25 cellular contexts compared by ENCODE assay signal in the genomic region with DNA sequence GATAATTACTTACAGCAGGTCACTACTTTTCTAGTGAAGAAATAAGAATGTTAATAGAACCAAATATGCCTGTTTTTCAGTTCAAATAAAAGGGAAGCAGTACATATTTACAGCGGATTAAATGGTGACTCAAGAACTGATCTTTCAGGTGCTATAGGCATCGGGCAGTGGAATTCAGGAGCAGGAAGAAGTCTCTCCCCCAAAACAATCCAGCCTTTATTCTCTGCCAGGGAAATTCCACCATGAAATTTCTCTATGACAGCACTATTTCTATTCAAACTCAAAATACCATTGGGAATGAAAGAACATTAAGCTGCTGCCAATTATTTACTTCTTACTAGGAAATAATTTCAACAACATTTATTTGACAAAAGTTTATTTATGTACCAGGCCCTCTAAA.
"Had no signal": no experiment of that assay in that cellular context is flagged by ENCODE, and none has a peak within 500 bp of the region (broad histone marks: within the 10 kb centered on the region; RNA-seq: fewer than 3 reads in every experiment).

No MANE protein-coding gene starts in this region.

- H3K4me2 ChIP-seq: smooth muscle cell had no signal

- H3K27me3 ChIP-seq: cardiac muscle cell, sigmoid colon, testis, vagina had no signal

- H3K27ac ChIP-seq: cardiac muscle cell, sigmoid colon, testis, vagina had no signal

- H3K4me1 ChIP-seq: sigmoid colon, testis, vagina had no signal

- DNase-seq: activated CD4-positive, alpha-beta T cell treated with anti-CD3 and anti-CD28 coated beads, Interleukin-2, amount 50 U/mL, for 4 hours; activated effector memory CD4-positive, alpha-beta T cell treated with Interleukin-2 at 50 U/mL for 16 hours; activated naive CD4-positive, alpha-beta T cell treated with anti-CD3 and anti-CD28 coated beads for 36 hours; activated naive CD8-positive, alpha-beta T cell treated with anti-CD3 and anti-CD28 coated beads, Interleukin-2, amount 10 ng/mL, durations not matched to agents 7 days and 5 days; activated T-cell treated with anti-CD3 and anti-CD28 coated beads, Interleukin-2, amount 50 U/mL, for 72 hours; amniotic stem cell; effector CD4-positive, alpha-beta T cell; foreskin fibroblast; glutamatergic neuron; mesendoderm; mucosa of descending colon; occipital lobe; posterior cingulate gyrus; sigmoid colon; stimulated activated CD4-positive, alpha-beta T cell treated with anti-CD3 and anti-CD28 coated beads, Interleukin-2, amount 100 ng/mL, for 48 hours; stimulated activated CD8-positive, alpha-beta memory T cell treated with anti-CD3 and anti-CD28 coated beads, Interleukin-4, amount 100 ng/mL, for 48 hours; stimulated activated naive B cell treated with anti-CD40 and anti-IgM and Interleukin-4, amounts not matched to agents 10 μg/mL and 1 μg/mL and 100 μg/mL, for 72 hours; T-helper 1 cell; testis had no signal

- H3K4me3 Mint-ChIP-seq: activated naive CD4-positive, alpha-beta T cell treated with anti-CD3 and anti-CD28 coated beads for 36 hours; activated naive CD8-positive, alpha-beta T cell treated with anti-CD3 and anti-CD28 coated beads, Interleukin-2, amount 10 ng/mL, durations not matched to agents 7 days and 5 days; activated T-cell treated with anti-CD3 and anti-CD28 coated beads, Interleukin-2, amount 50 U/mL, for 72 hours; neural crest cell; stimulated activated naive B cell treated with anti-CD40 and anti-IgM and Interleukin-4, amounts not matched to agents 10 μg/mL and 1 μg/mL and 100 μg/mL, for 72 hours; type B pancreatic cell; WTC11 had no signal

- H3K36me3 ChIP-seq: cardiac muscle cell, sigmoid colon, vagina had no signal

- H3K27me3 Mint-ChIP-seq: type B pancreatic cell had no signal

- H3K4me3 ChIP-seq: cardiac muscle cell, mucosa of descending colon, sigmoid colon, smooth muscle cell, testis, vagina had no signal

- H3K36me3 Mint-ChIP-seq: activated naive CD8-positive, alpha-beta T cell treated with anti-CD3 and anti-CD28 coated beads, Interleukin-2, amount 10 ng/mL, durations not matched to agents 7 days and 5 days; stimulated activated naive B cell treated with anti-CD40 and anti-IgM and Interleukin-4, amounts not matched to agents 10 μg/mL and 1 μg/mL and 100 μg/mL, for 72 hours; WTC11 had no signal

- H3K9me3 Mint-ChIP-seq: activated naive CD4-positive, alpha-beta T cell treated with anti-CD3 and anti-CD28 coated beads for 36 hours; activated naive CD8-positive, alpha-beta T cell treated with anti-CD3 and anti-CD28 coated beads, Interleukin-2, amount 10 ng/mL, durations not matched to agents 7 days and 5 days; stimulated activated naive B cell treated with anti-CD40 and anti-IgM and Interleukin-4, amounts not matched to agents 10 μg/mL and 1 μg/mL and 100 μg/mL, for 72 hours had no signal

- H3K9me3 ChIP-seq: mucosa of descending colon, sigmoid colon, testis, vagina had no signal

- H3K4me1 Mint-ChIP-seq: activated naive CD8-positive, alpha-beta T cell treated with anti-CD3 and anti-CD28 coated beads, Interleukin-2, amount 10 ng/mL, durations not matched to agents 7 days and 5 days; stimulated activated naive B cell treated with anti-CD40 and anti-IgM and Interleukin-4, amounts not matched to agents 10 μg/mL and 1 μg/mL and 100 μg/mL, for 72 hours; WTC11 had no signal

- H3K27ac Mint-ChIP-seq: activated naive CD4-positive, alpha-beta T cell treated with anti-CD3 and anti-CD28 coated beads for 36 hours; activated naive CD8-positive, alpha-beta T cell treated with anti-CD3 and anti-CD28 coated beads, Interleukin-2, amount 10 ng/mL, durations not matched to agents 7 days and 5 days; activated T-cell treated with anti-CD3 and anti-CD28 coated beads, Interleukin-2, amount 50 U/mL, for 72 hours; stimulated activated naive B cell treated with anti-CD40 and anti-IgM and Interleukin-4, amounts not matched to agents 10 μg/mL and 1 μg/mL and 100 μg/mL, for 72 hours; type B pancreatic cell; WTC11 had no signal
